8 cellular contexts compared by ENCODE assay signal in the genomic region with DNA sequence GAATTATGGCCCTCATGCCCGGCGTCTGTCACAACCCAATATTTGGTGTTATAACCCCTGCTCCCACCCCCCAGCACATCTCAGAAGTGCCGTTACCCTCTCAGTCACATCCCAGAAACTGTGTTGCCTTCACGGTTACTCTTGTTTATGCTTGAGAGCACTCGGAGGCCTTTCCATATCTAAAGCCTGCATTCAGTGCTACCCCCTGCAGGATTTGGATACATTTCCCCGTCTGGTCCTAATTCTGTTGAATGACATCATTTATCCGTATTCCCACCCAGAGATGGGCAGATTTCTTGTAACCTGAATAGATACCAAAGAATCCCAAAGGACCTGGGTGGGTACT. TPM values are rescaled to one million over a fixed set of nuclear protein-coding genes. Genes with fewer than 3 reads are reported as not detected.
DNase-seq lines count a peak whose midpoint lies in the region; ATAC-seq, FAIRE-seq and TF ChIP-seq lines count a peak whose summit lies in the region.

No MANE protein-coding gene starts in this region.

- H3K4me1 ChIP-seq in Peyer's patch (peaks cover 4 to 22% (median 15%) of the 10 kb centered on the region in 4 donors), H1 (replicated peaks in 1 of 4; ENCODE audit: control insufficient read depth in 3 of 4, insufficient read depth in 4 of 4, low read length in 3 of 4) (peaks cover 0 to 11% (median 4%) of the 10 kb centered on the region in 4 experiments; a peak in 5 of 7 replicates)
- peaks cover 16 to 19% of the 10 kb centered on the region in 2 donors for H3K4me1 ChIP-seq in naive thymus-derived CD4-positive, alpha-beta T cell (ENCODE audit: control insufficient read depth in 2 of 2, insufficient read depth in 2 of 2, low read length in 2 of 2)

- H2BK120ac ChIP-seq in H1 (replicated peaks; ENCODE audit: low read depth, low read length), result no peak overlapping the region

- peak overlapping the region; percentile 90 to 97 for H3K4me2 ChIP-seq in H1 (ENCODE audit: insufficient read depth in 1 of 2, low read depth in 2 of 2, low read length in 2 of 2)

- H3K79me1 ChIP-seq in H1 (ENCODE audit: low read depth, low read length), result no peaks in the 10 kb centered on the region

- H3K9me3 Mint-ChIP-seq in activated T-cell treated with anti-CD3 and anti-CD28 coated beads, Interleukin-2, amount 50 U/mL, for 24 hours, result no peaks in the 10 kb centered on the region
- peaks cover 0 to 7% (median 0%) of the 10 kb centered on the region in 11 donors for H3K9me3 Mint-ChIP-seq in naive thymus-derived CD4-positive, alpha-beta T cell

- H3K27ac ChIP-seq in Peyer's patch (peak overlapping the region; percentile 82 to 96 (median 92)), H1 (ENCODE audit: low read depth, low read length) (peak overlapping the region; percentile 98)
- H3K27ac ChIP-seq in naive thymus-derived CD4-positive, alpha-beta T cell (ENCODE audit: low read depth, low read length), result peak overlapping the region; percentile 94

- no peak overlapping the region for H4K91ac ChIP-seq in H1 (replicated peaks; ENCODE audit: insufficient read length, low read length)

- no peak for FAIRE-seq in H1 (lab: Jason Lieb, UNC)

- peak; percentile 22 for ATAC-seq in naive thymus-derived CD4-positive, alpha-beta T cell
- no peak for ATAC-seq in GM19452 (IDR thresholded peaks at IDR 0.05; ENCODE audit: unreplicated experiment)

- H3K4me3 ChIP-seq in Peyer's patch (peak overlapping the region; percentile 23 to 50 (median 44)), H1 (ENCODE audit: extremely low read depth in 1 of 4, insufficient read depth in 2 of 4, low read depth in 3 of 4, low read length in 4 of 4) (peak overlapping the region; percentile 55 to 67 (median 66); a peak in 7 of 8 replicates)
- peak overlapping the region; percentile 75 for H3K4me3 ChIP-seq in naive thymus-derived CD4-positive, alpha-beta T cell (ENCODE audit: low read length)

- H3K79me2 ChIP-seq in H1 (ENCODE audit: control insufficient read depth in 1 of 2, insufficient read depth in 2 of 2, low read length in 2 of 2), result no peaks in the 10 kb centered on the region

- CTCF ChIA-PET in H1 (lab: Charles Lee; ENCODE audit: partially characterized antibody), result interaction anchor here (0.7 to 2.1 kb wide), 7 partner anchors 9 to 45 kb away, joined by 3 to 8 read pairs (median 4); no protein-coding TSS in a partner anchor
- CTCF ChIA-PET in naive thymus-derived CD4-positive, alpha-beta T cell (lab: Charles Lee), result interaction anchor here (1.0 to 1.8 kb wide), 2 partner anchors 11 to 35 kb away, joined by 3 to 13 read pairs; no protein-coding TSS in a partner anchor

- peaks cover 29% of the 10 kb centered on the region for H3K4me1 Mint-ChIP-seq in activated T-cell treated with anti-CD3 and anti-CD28 coated beads, Interleukin-2, amount 50 U/mL, for 24 hours (ENCODE audit: low read depth)
- H3K4me1 Mint-ChIP-seq in naive thymus-derived CD4-positive, alpha-beta T cell, result peaks cover 14 to 44% (median 32%) of the 10 kb centered on the region in 7 donors

- peak overlapping the region; percentile 75 for H3K4me3 Mint-ChIP-seq in activated T-cell treated with anti-CD3 and anti-CD28 coated beads, Interleukin-2, amount 50 U/mL, for 24 hours
- H3K4me3 Mint-ChIP-seq in naive thymus-derived CD4-positive, alpha-beta T cell, result peak overlapping the region; percentile 75 to 95 (median 92)

- H2AFZ ChIP-seq in H1 (ENCODE audit: low read length), result peak overlapping the region; percentile 98

- H4K5ac ChIP-seq in H1 (ENCODE audit: insufficient read length, low read depth, low read length), result no peak overlapping the region

- H2BK5ac ChIP-seq in H1 (ENCODE audit: low read depth, low read length), result peak overlapping the region; percentile 97; the same call in 1 of the 2 replicates

- TF ChIP-seq POLR2A in Peyer's patch (IDR thresholded peaks at IDR 0.05), result peak in 1 of 2 donors; percentile 50
- TF ChIP-seq POLR2A in H1 (IDR thresholded peaks at IDR 0.05; ENCODE audit: control extremely low read depth in 1 of 2, low read depth in 2 of 2, low read length in 2 of 2), result peak in 1 of 2 experiments; percentile 69; a peak in 1 of 3 replicates

- no peak overlapping the region for H2BK15ac ChIP-seq in H1 (ENCODE audit: low read length)

- H3K18ac ChIP-seq in H1 (ENCODE audit: extremely low read depth, low read length), result no peak overlapping the region

- peak overlapping the region; percentile 80 to 97 (median 94) for H3K9ac ChIP-seq in H1 (replicated peaks in 1 of 4; ENCODE audit: extremely low read depth in 1 of 4, low read depth in 3 of 4, low read length in 3 of 4)

- H3K36me3 Mint-ChIP-seq in activated T-cell treated with anti-CD3 and anti-CD28 coated beads, Interleukin-2, amount 50 U/mL, for 24 hours (ENCODE audit: low read depth), result no peaks in the 10 kb centered on the region
- H3K36me3 Mint-ChIP-seq in naive thymus-derived CD4-positive, alpha-beta T cell, result no peaks in the 10 kb centered on the region

- no peaks in the 10 kb centered on the region for H4K20me1 ChIP-seq in H1 (replicated peaks in 1 of 2; ENCODE audit: control insufficient read depth in 1 of 2, insufficient read depth in 2 of 2, low read length in 2 of 2)

- intact Hi-C loops in naive thymus-derived CD4-positive, alpha-beta T cell (cut with micrococcal nuclease), result loop anchor here (1.0 to 5.0 kb wide), 8 partner anchors 10 to 263 kb away; a partner anchor contains a TSS

- peak overlapping the region; percentile 95 for H3K27ac Mint-ChIP-seq in activated T-cell treated with anti-CD3 and anti-CD28 coated beads, Interleukin-2, amount 50 U/mL, for 24 hours
- H3K27ac Mint-ChIP-seq in naive thymus-derived CD4-positive, alpha-beta T cell, result peak overlapping the region; percentile 98 to 100 (median 100)

- no peak overlapping the region for H3K4ac ChIP-seq in H1 (replicated peaks; ENCODE audit: insufficient read length, low read depth, low read length)

- no peak for DNase-seq in activated T-cell treated with anti-CD3 and anti-CD28 coated beads, Interleukin-2, amount 50 U/mL, for 24 hours
- no peak for DNase-seq in activated T-cell treated with anti-CD3 and anti-CD28 coated beads, Interleukin-2, amount 50 U/mL, for 1 hour
- no peak for DNase-seq in Peyer's patch
- no peak for DNase-seq in H1 (ENCODE audit: low read depth in 1 of 2, low spot score in 2 of 2)
- DNase-seq in naive thymus-derived CD4-positive, alpha-beta T cell, result no peak
- DNase-seq in NCI-H1092 treated with DMSO at 0.1 percent for 48 hours (lab: John Stamatoyannopoulos, UW), result no peak
- DNase-seq in ecto neural progenitor cell (ENCODE audit: low spot score), result no peak

- no peaks in the 10 kb centered on the region for H3K27me3 Mint-ChIP-seq in activated T-cell treated with anti-CD3 and anti-CD28 coated beads, Interleukin-2, amount 50 U/mL, for 24 hours
- peaks cover 0 to 72% (median 0%) of the 10 kb centered on the region in 5 donors for H3K27me3 Mint-ChIP-seq in naive thymus-derived CD4-positive, alpha-beta T cell

- TF ChIP-seq EP300 in H1 (IDR thresholded peaks at IDR 0.05; ENCODE audit: borderline replicate concordance in 1 of 2, low read depth in 2 of 2, low read length in 2 of 2), result no peak

- POLR2A ChIA-PET in H1 (lab: Charles Lee; ENCODE audit: partially characterized antibody), result interaction anchor here (0.7 to 5.2 kb wide), 28 partner anchors 9 to 347 kb away, joined by 3 to 54 read pairs (median 6); a partner anchor contains a TSS
- POLR2A ChIA-PET in naive thymus-derived CD4-positive, alpha-beta T cell (lab: Charles Lee), result interaction anchor here (0.6 to 2.8 kb wide), 5 partner anchors 10 to 133 kb away, joined by 3 to 30 read pairs (median 5); a partner anchor contains a TSS

- H3K23ac ChIP-seq in H1 (ENCODE audit: insufficient read length), result no peak overlapping the region

- H3K9me3 ChIP-seq in Peyer's patch, result no peaks in the 10 kb centered on the region
- no peaks in the 10 kb centered on the region for H3K9me3 ChIP-seq in H1 (ENCODE audit: insufficient read depth in 2 of 2, low read depth in 1 of 2, low read length in 1 of 2)
- no peaks in the 10 kb centered on the region for H3K9me3 ChIP-seq in naive thymus-derived CD4-positive, alpha-beta T cell (ENCODE audit: control insufficient read depth in 2 of 3, low read length in 3 of 3)

- TF ChIP-seq RAD21 in H1 (IDR thresholded peaks at IDR 0.05 in 1 of 2, conservative IDR thresholded peaks at IDR 0.05 in 1 of 2; ENCODE audit: low read depth in 2 of 2, low read length in 2 of 2), result no peak

- no peak overlapping the region; the same call in 1 of the 2 replicates for H2BK20ac ChIP-seq in H1 (ENCODE audit: low read length)

- peak in 3 of 6 experiments; percentile 24 to 33 (median 32) for TF ChIP-seq CTCF in Peyer's patch (IDR thresholded peaks at IDR 0.05)
- TF ChIP-seq CTCF in H1 (IDR thresholded peaks at IDR 0.05; ENCODE audit: control extremely low read depth in 1 of 3, insufficient read depth in 1 of 3, low read depth in 1 of 3, low read length in 3 of 3), result no peak

- H3K14ac ChIP-seq in H1 (ENCODE audit: insufficient read length), result no peak overlapping the region

- H3K56ac ChIP-seq in H1 (replicated peaks; ENCODE audit: insufficient read length, low read depth, low read length), result no peak overlapping the region

- peaks cover 5% of the 10 kb centered on the region; the same call in 1 of the 2 replicates for H3K23me2 ChIP-seq in H1 (ENCODE audit: low read depth, low read length)

- H3K27me3 ChIP-seq in Peyer's patch (no peaks in the 10 kb centered on the region), H1 (replicated peaks in 1 of 4; ENCODE audit: control insufficient read depth in 3 of 4, extremely low read depth in 1 of 4, insufficient read depth in 3 of 4, low read length in 3 of 4) (no peaks in the 10 kb centered on the region)
- peaks cover 0 to 3% of the 10 kb centered on the region in 2 donors for H3K27me3 ChIP-seq in naive thymus-derived CD4-positive, alpha-beta T cell (ENCODE audit: control insufficient read depth in 2 of 2, insufficient read depth in 2 of 2, low read length in 2 of 2)

- peak overlapping the region; percentile 100; the same call in 1 of the 2 replicates for H2BK12ac ChIP-seq in H1 (ENCODE audit: low read depth, low read length)

- 14% methylated on average over 7 of the region's 7 CpGs; no CpG with 5 or more reads in 1 of the 2 experiments for WGBS in H1 (ENCODE audit: extremely low coverage in 1 of 2, insufficient coverage in 1 of 2, insufficient read length in 1 of 2, insufficient replicate concordance in 2 of 2, low coverage in 1 of 2, low lambda C conversion rate in 2 of 2, missing lambda C conversion rate in 1 of 2), 2 experiments

- peak overlapping the region; percentile 98; the same call in 1 of the 2 replicates for H2AK5ac ChIP-seq in H1 (ENCODE audit: low read depth, low read length)

- H3K36me3 ChIP-seq in Peyer's patch (no peaks in the 10 kb centered on the region), H1 (ENCODE audit: control insufficient read depth in 2 of 4, insufficient read depth in 4 of 4, low read length in 3 of 4) (no peaks in the 10 kb centered on the region)
- H3K36me3 ChIP-seq in naive thymus-derived CD4-positive, alpha-beta T cell (ENCODE audit: control insufficient read depth in 2 of 3, insufficient read depth in 3 of 3, low read length in 3 of 3), result no peaks in the 10 kb centered on the region

- peak overlapping the region; percentile 98; the same call in 1 of the 2 replicates for H4K8ac ChIP-seq in H1 (ENCODE audit: extremely low read depth, insufficient read depth, low read length)

RNA-seq across cellular contexts. Expression of a gene that starts 19.1 kb away (rescaled TPM):
- 1,000 to 10,000 TPM in 1 of 4 donors, 100 to 1,000 TPM in 3; 267 to 2,466 (median 503) TPM for total RNA-seq in Peyer's patch
- 51.5 and 51.8 TPM in 2 replicates for total RNA-seq in H1 (2021; fragmentation: NEBNext Ultra II Directional; extraction: Animal tissue kit (Norgen Biotek cat#: 25700))
- polyA plus RNA-seq in H1 (2011; rRNA removed), result 50.2 and 74.5 TPM in 2 replicates
- polyA plus RNA-seq in H1 (2011; cell fraction: cytosol; rRNA removed), result 29.8 TPM
- polyA plus RNA-seq in H1 (2011; cell fraction: nucleus; rRNA removed), result 236 TPM
- 36.4 to 90.0 TPM (median 56.1 TPM) in 4 replicates for polyA plus RNA-seq in H1 (2012, experiment 1 of 2)
- 60.5 TPM for polyA plus RNA-seq in H1 (2012, experiment 2 of 2)
- polyA plus RNA-seq in H1 (2013, experiment 1 of 2), result 8.6 TPM
- polyA plus RNA-seq in H1 (2013, experiment 2 of 2), result 8.3 TPM
- polyA minus RNA-seq in H1 (2011; rRNA and poly(A)+ RNA removed), result 35.8 and 91.1 TPM in 2 replicates
- polyA minus RNA-seq in H1 (2011; cell fraction: cytosol; rRNA and poly(A)+ RNA removed), result 38.5 TPM
- polyA minus RNA-seq in H1 (2011; cell fraction: nucleus; rRNA and poly(A)+ RNA removed), result 604 TPM
- 1,000 to 10,000 TPM in 2 of 5 experiments, 10 to 100 TPM in 2, 1 to 10 TPM in 1; 9.4 to 4,557 (median 14.4) TPM for total RNA-seq in naive thymus-derived CD4-positive, alpha-beta T cell
- 10 to 100 TPM; 27.5 to 96.7 TPM for polyA plus RNA-seq in naive thymus-derived CD4-positive, alpha-beta T cell
